ENCODE assay signal across 28 cellular contexts in genomic region chr1:100851726-100852125, GRCh38.
"Had no signal": no experiment of that assay in that cellular context is flagged by ENCODE, and none has a peak within 500 bp of the region (broad histone marks: within the 10 kb centered on the region; RNA-seq: fewer than 3 reads in every experiment).

No MANE protein-coding gene starts in this region.

- H3K27ac ChIP-seq: cardiac muscle cell, KMS-11, Peyer's patch, WERI-Rb-1 had no signal

- H3K36me3 Mint-ChIP-seq: activated naive CD4-positive, alpha-beta T cell treated with anti-CD3 and anti-CD28 coated beads, Interleukin-2, amount 10 ng/mL, durations not matched to agents 7 days and 5 days; activated naive CD8-positive, alpha-beta T cell had no signal

- H3K9ac ChIP-seq: KMS-11 had no signal

- DNase-seq: activated CD4-positive, alpha-beta T cell treated with anti-CD3 and anti-CD28 coated beads for 1 hour; activated CD4-positive, alpha-beta T cell treated with anti-CD3 and anti-CD28 coated beads for 48 hours; activated CD4-positive, alpha-beta T cell treated with anti-CD3 and anti-CD28 coated beads, Interleukin-2, amount 50 U/mL, for 48 hours; activated CD4-positive, CD25-positive, alpha-beta regulatory T cell; activated CD8-positive, alpha-beta memory T cell treated with anti-CD3 and anti-CD28 coated beads, Interleukin-2, amount 50 U/mL, for 4 hours; activated naive CD4-positive, alpha-beta T cell treated with anti-CD3 and anti-CD28 coated beads, Interleukin-2, amount 10 ng/mL, durations not matched to agents 7 days and 5 days; activated naive CD8-positive, alpha-beta T cell treated with anti-CD3 and anti-CD28 coated beads, Interleukin-2, amount 50 U/mL, for 24 hours; activated T-cell treated with anti-CD3 and anti-CD28 coated beads for 4 hours; activated T-cell treated with anti-CD3 and anti-CD28 coated beads, Interleukin-2, amount 50 U/mL, for 4 hours; anterior cingulate cortex; NCI-H1048; NCI-H1105 treated with DMSO at 0.1 percent for 48 hours; NCI-H1436; NCI-H1694; NCI-H1930; NCI-H2081 treated with DMSO at 0.1 percent for 48 hours; NCI-H345; NCI-H524 treated with DMSO at 0.1 percent for 48 hours; Peyer's patch; RPMI8226; SIG-M5; T1000; WERI-Rb-1 had no signal

- H3K4me3 Mint-ChIP-seq: activated naive CD4-positive, alpha-beta T cell treated with anti-CD3 and anti-CD28 coated beads, Interleukin-2, amount 10 ng/mL, durations not matched to agents 7 days and 5 days; activated naive CD8-positive, alpha-beta T cell; activated naive CD8-positive, alpha-beta T cell treated with anti-CD3 and anti-CD28 coated beads, Interleukin-2, amount 50 U/mL, for 24 hours; activated T-cell treated with anti-CD3 and anti-CD28 coated beads, Interleukin-2, amount 50 U/mL, for 4 hours; activated T-helper 1 cell treated with anti-CD3 and anti-CD28 coated beads, Interleukin-12 subunit alpha, Interleukin-12 subunit beta, Interleukin-2, Interleukin-4 antibody, amounts not matched to agents 30 ng/mL and 10 ng/mL and 1 ng/mL, durations not matched to agents 14 hours and 24 hours and 36 hours; central memory CD8-positive, alpha-beta T cell had no signal

- H3K9me3 Mint-ChIP-seq: activated naive CD4-positive, alpha-beta T cell treated with anti-CD3 and anti-CD28 coated beads, Interleukin-2, amount 10 ng/mL, durations not matched to agents 7 days and 5 days; activated T-cell treated with anti-CD3 and anti-CD28 coated beads, Interleukin-2, amount 50 U/mL, for 4 hours; activated T-helper 1 cell treated with anti-CD3 and anti-CD28 coated beads, Interleukin-12 subunit alpha, Interleukin-12 subunit beta, Interleukin-2, Interleukin-4 antibody, amounts not matched to agents 30 ng/mL and 10 ng/mL and 1 ng/mL, durations not matched to agents 14 hours and 24 hours and 36 hours; central memory CD8-positive, alpha-beta T cell had no signal

- H3K4me1 Mint-ChIP-seq: activated naive CD4-positive, alpha-beta T cell treated with anti-CD3 and anti-CD28 coated beads, Interleukin-2, amount 10 ng/mL, durations not matched to agents 7 days and 5 days; activated naive CD8-positive, alpha-beta T cell treated with anti-CD3 and anti-CD28 coated beads, Interleukin-2, amount 50 U/mL, for 24 hours; central memory CD8-positive, alpha-beta T cell had no signal

- H3K4me3 ChIP-seq: cardiac muscle cell, Peyer's patch had no signal

- H3K4me2 ChIP-seq: KMS-11 had no signal

- H3K9me3 ChIP-seq: Peyer's patch had no signal

- H3K4me1 ChIP-seq: Peyer's patch had no signal

- H3K27me3 ChIP-seq: cardiac muscle cell, Peyer's patch had no signal

- H3K27ac Mint-ChIP-seq: activated naive CD4-positive, alpha-beta T cell treated with anti-CD3 and anti-CD28 coated beads, Interleukin-2, amount 10 ng/mL, durations not matched to agents 7 days and 5 days; activated naive CD8-positive, alpha-beta T cell; activated naive CD8-positive, alpha-beta T cell treated with anti-CD3 and anti-CD28 coated beads, Interleukin-2, amount 50 U/mL, for 24 hours; activated T-helper 1 cell treated with anti-CD3 and anti-CD28 coated beads, Interleukin-12 subunit alpha, Interleukin-12 subunit beta, Interleukin-2, Interleukin-4 antibody, amounts not matched to agents 30 ng/mL and 10 ng/mL and 1 ng/mL, durations not matched to agents 14 hours and 24 hours and 36 hours had no signal

- H3K36me3 ChIP-seq: cardiac muscle cell, Peyer's patch, WERI-Rb-1 had no signal
